ENCODE assay signal across 17 cellular contexts in the genomic region with DNA sequence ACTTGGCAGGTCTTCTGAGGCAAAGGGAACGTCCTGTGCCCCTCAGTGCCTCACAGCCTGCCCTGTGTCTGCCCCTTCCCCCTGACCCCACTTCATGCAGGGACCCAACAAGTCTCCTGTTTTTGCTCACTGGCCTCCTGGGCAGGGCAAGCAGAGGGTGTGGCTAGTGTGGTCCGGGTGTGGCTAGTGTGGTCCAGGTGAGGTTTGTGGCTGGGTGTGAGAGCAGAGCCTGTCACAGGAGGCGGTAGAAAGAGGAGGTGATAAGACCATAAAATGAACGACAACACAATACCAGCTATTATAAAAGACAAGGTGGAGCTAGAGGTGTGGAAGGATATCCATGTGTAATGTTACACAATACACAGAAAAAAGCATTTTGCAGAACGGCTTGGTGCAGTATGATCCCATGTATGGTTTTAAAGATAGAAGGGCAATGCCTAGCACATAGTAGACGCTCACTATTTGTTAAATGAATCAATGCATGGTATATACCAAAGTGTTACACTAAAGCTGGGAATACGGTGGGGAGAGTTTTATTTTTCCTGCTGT. TPM values are rescaled to one million over a fixed set of nuclear protein-coding genes. Genes with fewer than 3 reads are reported as not detected.
DNase-seq lines count a peak whose midpoint lies in the region; ATAC-seq, FAIRE-seq and TF ChIP-seq lines count a peak whose summit lies in the region.
"Had no signal": no experiment of that assay in that cellular context is flagged by ENCODE, and none has a peak within 500 bp of the region (broad histone marks: within the 10 kb centered on the region; RNA-seq: fewer than 3 reads in every experiment).

No MANE protein-coding gene starts in this region.

- no peak for ATAC-seq in HG02840 (IDR thresholded peaks at IDR 0.05; ENCODE audit: low FRiP score, unreplicated experiment)
- ATAC-seq: A549 had no signal

- peak; percentile 69 for DNase-seq in activated CD4-positive, alpha-beta memory T cell treated with anti-CD3 and anti-CD28 coated beads, Interleukin-2, amount 10 ng/mL, durations not matched to agents 7 days and 5 days
- no peak for DNase-seq in activated CD4-positive, alpha-beta memory T cell treated with anti-CD3 and anti-CD28 coated beads for 36 hours
- DNase-seq in H1 (ENCODE audit: low read depth in 1 of 2, low spot score in 2 of 2): no peak
- no peak for DNase-seq in neuronal stem cell (ENCODE audit: low spot score)
- no peak for DNase-seq in adrenal gland
- DNase-seq in WERI-Rb-1: no peak
- DNase-seq: GM23248, MM.1S, NCI-H1105, NCI-H187, NCI-H446, NCI-H748 treated with DMSO at 0.1 percent for 48 hours had no signal

- no peaks in the 10 kb centered on the region for H3K9me3 ChIP-seq in H1 (ENCODE audit: insufficient read depth in 2 of 2, low read depth in 1 of 2, low read length in 1 of 2)
- no peaks in the 10 kb centered on the region for H3K9me3 ChIP-seq in neuronal stem cell (replicated peaks in 1 of 2; ENCODE audit: control insufficient read depth in 2 of 2, insufficient read depth in 1 of 2, low read depth in 1 of 2, low read length in 2 of 2)
- H3K9me3 ChIP-seq in adrenal gland (replicated peaks in 1 of 3): no peaks in the 10 kb centered on the region
- H3K9me3 ChIP-seq in WERI-Rb-1 (ENCODE audit: severe bottlenecking): no peaks in the 10 kb centered on the region
- H3K9me3 ChIP-seq: A549, Peyer's patch had no signal

- POLR2A ChIA-PET in activated CD4-positive, alpha-beta memory T cell treated with anti-CD3 and anti-CD28 coated beads, Interleukin-2, amount 10 ng/mL, durations not matched to agents 7 days and 5 days (lab: Charles Lee): no interaction called here
- POLR2A ChIA-PET in activated CD4-positive, alpha-beta memory T cell treated with anti-CD3 and anti-CD28 coated beads for 36 hours (lab: Charles Lee): interaction anchor here (0.7 kb wide), 1 partner anchor 873 kb away, joined by 3 read pairs; no protein-coding TSS in a partner anchor
- POLR2A ChIA-PET in H1 (lab: Charles Lee; ENCODE audit: partially characterized antibody): interaction anchor here (1.1 to 3.4 kb wide), 4 partner anchors 10 to 24 kb away, joined by 3 to 11 read pairs (median 6); a partner anchor contains a TSS

- FAIRE-seq in H1 (lab: Jason Lieb, UNC): no peak
- FAIRE-seq: A549 had no signal

- 79% methylated on average over 7 of the region's 7 CpGs; no CpG with 5 or more reads in 1 of the 2 experiments for WGBS in H1 (ENCODE audit: extremely low coverage in 1 of 2, insufficient coverage in 1 of 2, insufficient read length in 1 of 2, insufficient replicate concordance in 2 of 2, low coverage in 1 of 2, low lambda C conversion rate in 2 of 2, missing lambda C conversion rate in 1 of 2), 2 experiments
- WGBS in neuronal stem cell (ENCODE audit: extremely low coverage in 2 of 2, insufficient read length in 2 of 2, insufficient replicate concordance in 1 of 2), 2 donors: no CpG with 5 or more reads among the region's 7 CpGs
- 75 to 83% (median 79%) methylated on average over 7 of the region's 7 CpGs for whole genome bisulfite sequencing in adrenal gland, 4 donors

- H3K4me1 Mint-ChIP-seq in activated CD4-positive, alpha-beta memory T cell treated with anti-CD3 and anti-CD28 coated beads, Interleukin-2, amount 10 ng/mL, durations not matched to agents 7 days and 5 days: peaks cover 16% of the 10 kb centered on the region
- peaks cover 8% of the 10 kb centered on the region for H3K4me1 Mint-ChIP-seq in activated CD4-positive, alpha-beta memory T cell treated with anti-CD3 and anti-CD28 coated beads for 36 hours (ENCODE audit: low read depth)

- H3K4ac ChIP-seq in H1 (replicated peaks; ENCODE audit: insufficient read length, low read depth, low read length): peak overlapping the region; percentile 49
- no peak overlapping the region for H3K4ac ChIP-seq in neuronal stem cell (ENCODE audit: low read length)

- TF ChIP-seq RAD21 in Ishikawa (IDR thresholded peaks at IDR 0.05; ENCODE audit: low read depth): no peak
- no peak for TF ChIP-seq RAD21 in H1 (IDR thresholded peaks at IDR 0.05 in 1 of 2, conservative IDR thresholded peaks at IDR 0.05 in 1 of 2; ENCODE audit: low read depth in 2 of 2, low read length in 2 of 2)

- no peak overlapping the region for H3K4me3 Mint-ChIP-seq in activated CD4-positive, alpha-beta memory T cell treated with anti-CD3 and anti-CD28 coated beads, Interleukin-2, amount 10 ng/mL, durations not matched to agents 7 days and 5 days
- H3K4me3 Mint-ChIP-seq in activated CD4-positive, alpha-beta memory T cell treated with anti-CD3 and anti-CD28 coated beads for 36 hours: no peak overlapping the region

- H3K4me2 ChIP-seq in H1 (ENCODE audit: insufficient read depth in 1 of 2, low read depth in 2 of 2, low read length in 2 of 2) (no peak overlapping the region), neuronal stem cell (ENCODE audit: insufficient read depth, low read length, poor library complexity, severe bottlenecking) (no peak overlapping the region)
- H3K4me2 ChIP-seq: A549 had no signal

- H2AFZ ChIP-seq in H1 (ENCODE audit: low read length) (no peak overlapping the region), neuronal stem cell (ENCODE audit: low read length) (no peak overlapping the region)
- H2AFZ ChIP-seq: GM23248 had no signal

- H3K27ac Mint-ChIP-seq in activated CD4-positive, alpha-beta memory T cell treated with anti-CD3 and anti-CD28 coated beads, Interleukin-2, amount 10 ng/mL, durations not matched to agents 7 days and 5 days: peak overlapping the region; percentile 48
- no peak overlapping the region for H3K27ac Mint-ChIP-seq in activated CD4-positive, alpha-beta memory T cell treated with anti-CD3 and anti-CD28 coated beads for 36 hours

- no peaks in the 10 kb centered on the region for H3K36me3 Mint-ChIP-seq in activated CD4-positive, alpha-beta memory T cell treated with anti-CD3 and anti-CD28 coated beads, Interleukin-2, amount 10 ng/mL, durations not matched to agents 7 days and 5 days (ENCODE audit: low read depth)
- H3K36me3 Mint-ChIP-seq in activated CD4-positive, alpha-beta memory T cell treated with anti-CD3 and anti-CD28 coated beads for 36 hours: no peaks in the 10 kb centered on the region

- H4K20me1 ChIP-seq in H1 (replicated peaks in 1 of 2; ENCODE audit: control insufficient read depth in 1 of 2, insufficient read depth in 2 of 2, low read length in 2 of 2): peaks cover 0 to 1% of the 10 kb centered on the region in 2 experiments

- H3K27ac ChIP-seq in H1 (ENCODE audit: low read depth, low read length) (no peak overlapping the region; the same call in 1 of the 2 replicates), neuronal stem cell (replicated peaks; ENCODE audit: low read length) (no peak overlapping the region), adrenal gland (no peak overlapping the region), WERI-Rb-1 (no peak overlapping the region)
- H3K27ac ChIP-seq: A549, C4-2B, GM23248, Peyer's patch had no signal

- H3K9me3 Mint-ChIP-seq in activated CD4-positive, alpha-beta memory T cell treated with anti-CD3 and anti-CD28 coated beads, Interleukin-2, amount 10 ng/mL, durations not matched to agents 7 days and 5 days: no peaks in the 10 kb centered on the region
- no peaks in the 10 kb centered on the region for H3K9me3 Mint-ChIP-seq in activated CD4-positive, alpha-beta memory T cell treated with anti-CD3 and anti-CD28 coated beads for 36 hours

- H2BK12ac ChIP-seq in H1 (ENCODE audit: low read depth, low read length) (no peak overlapping the region), neuronal stem cell (ENCODE audit: low read length) (no peak overlapping the region)

- 0 out of 2 replicates have a peak overlapping the region, but pooled peaks have one; percentile 46 for H2BK5ac ChIP-seq in H1 (ENCODE audit: low read depth, low read length)
- H2BK5ac ChIP-seq in neuronal stem cell (ENCODE audit: low read length): no peak overlapping the region

- H4K5ac ChIP-seq in H1 (ENCODE audit: insufficient read length, low read depth, low read length): no peak overlapping the region

- H3K4me1 ChIP-seq in H1 (replicated peaks in 1 of 4; ENCODE audit: control insufficient read depth in 3 of 4, insufficient read depth in 4 of 4, low read length in 3 of 4) (peaks cover 0 to 10% (median 4%) of the 10 kb centered on the region in 4 experiments; a peak in 4 of 7 replicates), neuronal stem cell (ENCODE audit: control insufficient read depth in 2 of 2, insufficient read depth in 1 of 2, low read depth in 1 of 2, low read length in 2 of 2) (peaks cover 6 to 11% of the 10 kb centered on the region in 2 donors), adrenal gland (replicated peaks in 1 of 2) (peaks cover 2 to 10% of the 10 kb centered on the region in 2 donors)
- H3K4me1 ChIP-seq: A549 had no signal

- no peak for TF ChIP-seq EP300 in Ishikawa (IDR thresholded peaks at IDR 0.05; ENCODE audit: borderline replicate concordance)
- TF ChIP-seq EP300 in H1 (IDR thresholded peaks at IDR 0.05; ENCODE audit: borderline replicate concordance in 1 of 2, low read depth in 2 of 2, low read length in 2 of 2): no peak

- H4K91ac ChIP-seq in H1 (replicated peaks; ENCODE audit: insufficient read length, low read length) (no peak overlapping the region), neuronal stem cell (ENCODE audit: low read depth, low read length, poor library complexity) (no peak overlapping the region)

- H2BK15ac ChIP-seq in H1 (ENCODE audit: low read length): no peak overlapping the region
- no peak overlapping the region for H2BK15ac ChIP-seq in neuronal stem cell (ENCODE audit: low read length)

- H3K27me3 Mint-ChIP-seq in activated CD4-positive, alpha-beta memory T cell treated with anti-CD3 and anti-CD28 coated beads, Interleukin-2, amount 10 ng/mL, durations not matched to agents 7 days and 5 days: peaks cover 9% of the 10 kb centered on the region
- no peaks in the 10 kb centered on the region for H3K27me3 Mint-ChIP-seq in activated CD4-positive, alpha-beta memory T cell treated with anti-CD3 and anti-CD28 coated beads for 36 hours

- H3K36me3 ChIP-seq in H1 (ENCODE audit: control insufficient read depth in 2 of 4, insufficient read depth in 4 of 4, low read length in 3 of 4): peaks cover 0 to 2% (median 0%) of the 10 kb centered on the region in 4 experiments; a peak in 1 of 8 replicates
- H3K36me3 ChIP-seq in neuronal stem cell (replicated peaks in 1 of 2; ENCODE audit: control insufficient read depth in 2 of 2, insufficient read depth in 2 of 2, low read length in 2 of 2): peaks cover 0 to 5% of the 10 kb centered on the region in 2 donors
- no peaks in the 10 kb centered on the region for H3K36me3 ChIP-seq in adrenal gland (replicated peaks in 1 of 2)
- H3K36me3 ChIP-seq in WERI-Rb-1: no peaks in the 10 kb centered on the region
- H3K36me3 ChIP-seq: Peyer's patch had no signal

- H3K18ac ChIP-seq in H1 (ENCODE audit: extremely low read depth, low read length): no peak overlapping the region
- peak overlapping the region; percentile 21 for H3K18ac ChIP-seq in neuronal stem cell (ENCODE audit: low read length)

- H3K23me2 ChIP-seq in H1 (ENCODE audit: low read depth, low read length): no peaks in the 10 kb centered on the region

- H3K79me1 ChIP-seq in H1 (ENCODE audit: low read depth, low read length) (peaks cover 9% of the 10 kb centered on the region), neuronal stem cell (ENCODE audit: low read depth, low read length) (peaks cover 3% of the 10 kb centered on the region)

- H3K79me2 ChIP-seq in H1 (ENCODE audit: control insufficient read depth in 1 of 2, insufficient read depth in 2 of 2, low read length in 2 of 2): peaks cover 0 to 68% of the 10 kb centered on the region in 2 experiments; a peak in 2 of 4 replicates

- TF ChIP-seq POLR2A in H1 (IDR thresholded peaks at IDR 0.05; ENCODE audit: control extremely low read depth in 1 of 2, low read depth in 2 of 2, low read length in 2 of 2): no peak
- TF ChIP-seq POLR2A in adrenal gland (IDR thresholded peaks at IDR 0.05): no peak

- intact Hi-C loops in activated CD4-positive, alpha-beta memory T cell treated with anti-CD3 and anti-CD28 coated beads for 36 hours (cut with micrococcal nuclease): no loop called here
- intact Hi-C loops in adrenal gland (cut with DNase I): no loop called here

- H3K56ac ChIP-seq in H1 (replicated peaks; ENCODE audit: insufficient read length, low read depth, low read length): no peak overlapping the region

- H3K4me3 ChIP-seq in H1 (ENCODE audit: extremely low read depth in 1 of 4, insufficient read depth in 2 of 4, low read depth in 3 of 4, low read length in 4 of 4): no peak overlapping the region
- no peak overlapping the region for H3K4me3 ChIP-seq in neuronal stem cell (ENCODE audit: low read length in 2 of 2)
- no peak overlapping the region for H3K4me3 ChIP-seq in adrenal gland
- H3K4me3 ChIP-seq in WERI-Rb-1 (ENCODE audit: low read depth, low read length): no peak overlapping the region
- H3K4me3 ChIP-seq: A549, GM23248, Peyer's patch had no signal

- CTCF ChIA-PET in activated CD4-positive, alpha-beta memory T cell treated with anti-CD3 and anti-CD28 coated beads, Interleukin-2, amount 10 ng/mL, durations not matched to agents 7 days and 5 days (lab: Charles Lee): no interaction called here
- CTCF ChIA-PET in activated CD4-positive, alpha-beta memory T cell treated with anti-CD3 and anti-CD28 coated beads for 36 hours (lab: Charles Lee): no interaction called here
- CTCF ChIA-PET in H1 (lab: Charles Lee; ENCODE audit: partially characterized antibody): interaction anchor here (1.2 to 1.6 kb wide), 3 partner anchors 10 to 16 kb away, joined by 3 to 4 read pairs (median 3); no protein-coding TSS in a partner anchor

- H2BK20ac ChIP-seq in H1 (ENCODE audit: low read length): no peak overlapping the region

- 0 out of 2 replicates have a peak overlapping the region, but pooled peaks have one; percentile 15 for H2AK5ac ChIP-seq in H1 (ENCODE audit: low read depth, low read length)
- no peak overlapping the region for H2AK5ac ChIP-seq in neuronal stem cell (ENCODE audit: low read depth, low read length)

- no peak overlapping the region for H3K14ac ChIP-seq in H1 (ENCODE audit: insufficient read length)
- no peak overlapping the region for H3K14ac ChIP-seq in neuronal stem cell (ENCODE audit: low read length)

- no peaks in the 10 kb centered on the region for H3K27me3 ChIP-seq in H1 (replicated peaks in 1 of 4; ENCODE audit: control insufficient read depth in 3 of 4, extremely low read depth in 1 of 4, insufficient read depth in 3 of 4, low read length in 3 of 4)
- no peaks in the 10 kb centered on the region for H3K27me3 ChIP-seq in neuronal stem cell (ENCODE audit: control insufficient read depth in 3 of 3, insufficient read depth in 3 of 3, low read depth in 1 of 3, low read length in 3 of 3)
- H3K27me3 ChIP-seq in adrenal gland: no peaks in the 10 kb centered on the region
- H3K27me3 ChIP-seq in WERI-Rb-1 (ENCODE audit: insufficient read depth, low read depth, severe bottlenecking): no peaks in the 10 kb centered on the region
- H3K27me3 ChIP-seq: Peyer's patch had no signal

- TF ChIP-seq CTCF in H1 (IDR thresholded peaks at IDR 0.05; ENCODE audit: control extremely low read depth in 1 of 3, insufficient read depth in 1 of 3, low read depth in 1 of 3, low read length in 3 of 3) (no peak), adrenal gland (IDR thresholded peaks at IDR 0.05) (no peak), WERI-Rb-1 (IDR thresholded peaks at IDR 0.05; ENCODE audit: low read depth, low read length) (no peak)

- H3K9ac ChIP-seq in H1 (replicated peaks in 1 of 4; ENCODE audit: extremely low read depth in 1 of 4, low read depth in 3 of 4, low read length in 3 of 4): no peak overlapping the region
- H3K9ac ChIP-seq in neuronal stem cell (ENCODE audit: low read depth, low read length, poor library complexity): no peak overlapping the region
- H3K9ac ChIP-seq: GM23248 had no signal

- H2BK120ac ChIP-seq in H1 (replicated peaks; ENCODE audit: low read depth, low read length): no peak overlapping the region
- no peak overlapping the region for H2BK120ac ChIP-seq in neuronal stem cell (ENCODE audit: low read depth, low read length)

- H3K23ac ChIP-seq in H1 (ENCODE audit: insufficient read length) (no peak overlapping the region), neuronal stem cell (ENCODE audit: low read depth, low read length, poor library complexity) (no peak overlapping the region)

- no peak overlapping the region for H4K8ac ChIP-seq in H1 (ENCODE audit: extremely low read depth, insufficient read depth, low read length)
- no peak overlapping the region for H4K8ac ChIP-seq in neuronal stem cell (ENCODE audit: low read depth, low read length)

RNA-seq across cellular contexts. Expression of a gene that starts 23.3 kb away (rescaled TPM):
- 1 to 10 TPM in 1 of 2 experiments, under 1 TPM in 1; 0.86 to 1.3 TPM for total RNA-seq in activated CD4-positive, alpha-beta memory T cell treated with anti-CD3 and anti-CD28 coated beads, Interleukin-2, amount 10 ng/mL, durations not matched to agents 7 days and 5 days
- 1 to 10 TPM; 1.1 to 1.2 TPM for total RNA-seq in activated CD4-positive, alpha-beta memory T cell treated with anti-CD3 and anti-CD28 coated beads for 36 hours
- total RNA-seq in H1 (2021; fragmentation: NEBNext Ultra II Directional; extraction: Animal tissue kit (Norgen Biotek cat#: 25700)): 98.2 and 113 TPM in 2 replicates
- polyA plus RNA-seq in H1 (2011; rRNA removed) (59.1 and 80.0 TPM in 2 replicates), adrenal gland (10 to 100 TPM; 17.8 to 23.8 (median 18.4) TPM)
- polyA plus RNA-seq in H1 (2011; cell fraction: cytosol; rRNA removed): 30.4 TPM
- 77.2 TPM for polyA plus RNA-seq in H1 (2011; cell fraction: nucleus; rRNA removed)
- 48.8 to 66.0 TPM (median 56.2 TPM) in 4 replicates for polyA plus RNA-seq in H1 (2012, experiment 1 of 2)
- polyA plus RNA-seq in H1 (2012, experiment 2 of 2): 30.7 TPM
- polyA plus RNA-seq in H1 (2013, experiment 1 of 2): 97.0 TPM
- 102 TPM for polyA plus RNA-seq in H1 (2013, experiment 2 of 2)
- polyA minus RNA-seq in H1 (2011; rRNA and poly(A)+ RNA removed): 78.2 and 94.7 TPM in 2 replicates
- 44.6 TPM for polyA minus RNA-seq in H1 (2011; cell fraction: cytosol; rRNA and poly(A)+ RNA removed)
- polyA minus RNA-seq in H1 (2011; cell fraction: nucleus; rRNA and poly(A)+ RNA removed): 95.5 TPM
- 10.5 TPM for polyA plus RNA-seq in neuronal stem cell (2013, experiment 1 of 2)
- polyA plus RNA-seq in neuronal stem cell (2013, experiment 2 of 2): 11.3 TPM
- total RNA-seq in adrenal gland: 10 to 100 TPM; 23.8 to 66.1 (median 37.8) TPM

Comparison
In these comparisons a context has a peak if more than half of its experiments do, and no peak if none do; other contexts are left out.
1. RNA of a gene that starts 23.3 kb away (total RNA-seq): 98.2 to 113 TPM in H1 and 23.8 to 66.1 TPM in adrenal gland; 0.86 to 1.3 TPM in activated CD4-positive, alpha-beta memory T cell treated with anti-CD3 and anti-CD28 coated beads, Interleukin-2, amount 10 ng/mL, durations not matched to agents 7 days and 5 days and 1.1 to 1.2 TPM in activated CD4-positive, alpha-beta memory T cell treated with anti-CD3 and anti-CD28 coated beads for 36 hours; every median in the first group is over 10 times any median in the second.